Comparison of ENCODE assay signal across 23 cellular contexts in genomic region chr1:75492011-75492410, GRCh38.
"Had no signal": no experiment of that assay in that cellular context is flagged by ENCODE, and none has a peak within 500 bp of the region (broad histone marks: within the 10 kb centered on the region; RNA-seq: fewer than 3 reads in every experiment).

No MANE protein-coding gene starts in this region.

- H3K27ac ChIP-seq: colonic mucosa, gastrocnemius medialis, left ventricle myocardium inferior, lower lobe of right lung, neural progenitor cell, prostate gland, sigmoid colon, testis, tibial artery had no signal

- FAIRE-seq: endometrium, keratinocyte had no signal

- ATAC-seq: effector memory CD8-positive, alpha-beta T cell; gastrocnemius medialis; lower lobe of right lung; mucosa of descending colon; natural killer cell treated with Interleukin-12 subunit alpha and Interleukin-12 subunit beta and Interleukin-15 and Interleukin-18, amount 100 ng/mL, for 72 hours; right cardiac atrium; stimulated activated memory B cell treated with anti-CD40 and anti-IgM and Interleukin-4, amounts not matched to agents 10 μg/mL and 1 μg/mL and 100 μg/mL, for 72 hours; stimulated activated naive CD8-positive, alpha-beta T cell treated with anti-CD3 and anti-CD28 coated beads, Interleukin-15, Interleukin-2, amounts not matched to agents 100 U/mL and 50 U/mL, for 24 hours had no signal

- DNase-seq: colonic mucosa; effector memory CD8-positive, alpha-beta T cell; foreskin fibroblast; gastrocnemius medialis; head of caudate nucleus; left ventricle myocardium inferior; lower lobe of right lung; mucosa of descending colon; naive B cell; right cardiac atrium; sigmoid colon; stimulated activated CD4-positive, alpha-beta T cell treated with anti-CD3 and anti-CD28 coated beads, Interleukin-2, amount 100 ng/mL, for 24 hours; stimulated activated CD4-positive, alpha-beta T cell treated with anti-CD3 and anti-CD28 coated beads, Interleukin-4, amount 100 ng/mL, for 4 hours; stimulated activated naive CD8-positive, alpha-beta T cell treated with anti-CD3 and anti-CD28 coated beads, Interleukin-15, Interleukin-2, amounts not matched to agents 100 U/mL and 50 U/mL, for 24 hours; substantia nigra; testis; tibial artery had no signal
